Comparison of ENCODE assay signal across 16 cellular contexts in genomic region chr4:13706130-13706529, GRCh38.
A peak's percentile ranks its signal among the peaks of the same experiment; 100 is the strongest.
DNase-seq lines count a peak whose midpoint lies in the region; ATAC-seq and TF ChIP-seq lines count a peak whose summit lies in the region.
"Had no signal": no experiment of that assay in that cellular context is flagged by ENCODE, and none has a peak within 500 bp of the region (broad histone marks: within the 10 kb centered on the region; RNA-seq: fewer than 3 reads in every experiment).

No MANE protein-coding gene starts in this region.

- DNase-seq in DMS53 (lab: John Stamatoyannopoulos, UW), result peak; percentile 64
- no peak for DNase-seq in PC-3
- peak; percentile 8 for DNase-seq in fibroblast of mammary gland (ENCODE audit: low read depth)
- DNase-seq in myocyte (ENCODE audit: low read depth), result peak; percentile 66
- no peak for DNase-seq in glutamatergic neuron
- DNase-seq in endodermal cell, result no peak
- DNase-seq in HFFc6, result no peak
- DNase-seq: activated CD4-positive, alpha-beta T cell treated with anti-CD3 and anti-CD28 coated beads, Interleukin-2, amount 10 ng/mL, durations not matched to agents 7 days and 5 days; anterior cingulate cortex; effector CD8-positive, alpha-beta T cell; T-helper 17 cell had no signal

- H3K79me2 ChIP-seq in PC-3 (ENCODE audit: low read length), result no peaks in the 10 kb centered on the region

- H3K4me2 ChIP-seq in PC-3 (ENCODE audit: low read length), result peak overlapping the region; percentile 66

- H3K9me3 ChIP-seq in PC-3 (ENCODE audit: low read length), result no peaks in the 10 kb centered on the region
- no peaks in the 10 kb centered on the region for H3K9me3 ChIP-seq in endodermal cell (ENCODE audit: control insufficient read depth, low read length)
- H3K9me3 ChIP-seq: pancreas had no signal

- peaks cover 40% of the 10 kb centered on the region for H3K4me1 ChIP-seq in PC-3 (ENCODE audit: insufficient read depth, low read length)
- H3K4me1 ChIP-seq in endodermal cell (ENCODE audit: control insufficient read depth, insufficient read depth, low read length), result no peaks in the 10 kb centered on the region

- no peak overlapping the region for H3K4me3 ChIP-seq in PC-3 (ENCODE audit: low read length)
- no peak overlapping the region for H3K4me3 ChIP-seq in fibroblast of mammary gland (ENCODE audit: control insufficient read depth, low read depth, low read length)
- H3K4me3 ChIP-seq in endodermal cell (ENCODE audit: low read length), result no peak overlapping the region
- H3K4me3 ChIP-seq: lung, pancreas had no signal

- CTCF ChIA-PET in PC-3 (lab: Charles Lee), result no interaction called here

- H3K9me3 Mint-ChIP-seq in glutamatergic neuron (ENCODE audit: unreplicated experiment) (no peaks in the 10 kb centered on the region), endodermal cell (no peaks in the 10 kb centered on the region), HFFc6 (no peaks in the 10 kb centered on the region)
- H3K9me3 Mint-ChIP-seq: activated CD4-positive, alpha-beta T cell treated with anti-CD3 and anti-CD28 coated beads, Interleukin-2, amount 10 ng/mL, durations not matched to agents 7 days and 5 days had no signal

- no peak overlapping the region for H3K27ac Mint-ChIP-seq in glutamatergic neuron (ENCODE audit: unreplicated experiment)
- H3K27ac Mint-ChIP-seq in endodermal cell, result no peak overlapping the region
- no peak overlapping the region for H3K27ac Mint-ChIP-seq in HFFc6
- H3K27ac Mint-ChIP-seq: activated CD4-positive, alpha-beta T cell treated with anti-CD3 and anti-CD28 coated beads, Interleukin-2, amount 10 ng/mL, durations not matched to agents 7 days and 5 days; B cell; T-helper 17 cell had no signal

- no peaks in the 10 kb centered on the region for H4K20me1 ChIP-seq in PC-3 (ENCODE audit: low read length)

- ATAC-seq in PC-3 (no peak; the same call in 1 of the 2 replicates), HG03097 (IDR thresholded peaks at IDR 0.05; ENCODE audit: low FRiP score, unreplicated experiment) (no peak)
- ATAC-seq: T-helper 17 cell had no signal

- no peaks in the 10 kb centered on the region for H3K27me3 Mint-ChIP-seq in glutamatergic neuron (ENCODE audit: unreplicated experiment)
- H3K27me3 Mint-ChIP-seq in endodermal cell (ENCODE audit: insufficient read depth), result no peaks in the 10 kb centered on the region
- H3K27me3 Mint-ChIP-seq in HFFc6 (ENCODE audit: insufficient read depth), result peaks cover 3% of the 10 kb centered on the region; the same call in 1 of the 2 replicates
- H3K27me3 Mint-ChIP-seq: activated CD4-positive, alpha-beta T cell treated with anti-CD3 and anti-CD28 coated beads, Interleukin-2, amount 10 ng/mL, durations not matched to agents 7 days and 5 days had no signal

- no peak overlapping the region for H3K4me3 Mint-ChIP-seq in glutamatergic neuron (ENCODE audit: unreplicated experiment)
- H3K4me3 Mint-ChIP-seq in endodermal cell, result no peak overlapping the region
- H3K4me3 Mint-ChIP-seq in HFFc6, result no peak overlapping the region
- H3K4me3 Mint-ChIP-seq: activated CD4-positive, alpha-beta T cell treated with anti-CD3 and anti-CD28 coated beads, Interleukin-2, amount 10 ng/mL, durations not matched to agents 7 days and 5 days; B cell; T-helper 17 cell had no signal

- intact Hi-C loops in PC-3 (cut with micrococcal nuclease), result loop anchor here (10.0 kb wide), 1 partner anchor 149 kb away; no protein-coding TSS in a partner anchor

- H2AFZ ChIP-seq in PC-3 (ENCODE audit: low read length), result peak overlapping the region; percentile 62

- H3K4me1 Mint-ChIP-seq in glutamatergic neuron (ENCODE audit: low read depth, unreplicated experiment), result no peaks in the 10 kb centered on the region
- H3K4me1 Mint-ChIP-seq in endodermal cell, result no peaks in the 10 kb centered on the region
- peaks cover 49% of the 10 kb centered on the region for H3K4me1 Mint-ChIP-seq in HFFc6 (ENCODE audit: low read depth)
- H3K4me1 Mint-ChIP-seq: activated CD4-positive, alpha-beta T cell treated with anti-CD3 and anti-CD28 coated beads, Interleukin-2, amount 10 ng/mL, durations not matched to agents 7 days and 5 days; T-helper 17 cell had no signal

- H3K27ac ChIP-seq in PC-3 (ENCODE audit: low read length) (peak overlapping the region; percentile 75), endodermal cell (ENCODE audit: low read depth, low read length) (no peak overlapping the region)
- H3K27ac ChIP-seq: HL-60 had no signal

- no peaks in the 10 kb centered on the region for H3K36me3 Mint-ChIP-seq in glutamatergic neuron (ENCODE audit: unreplicated experiment)
- H3K36me3 Mint-ChIP-seq in endodermal cell (ENCODE audit: low read depth), result no peaks in the 10 kb centered on the region
- no peaks in the 10 kb centered on the region; the same call in 1 of the 2 replicates for H3K36me3 Mint-ChIP-seq in HFFc6 (ENCODE audit: low read depth)

- TF ChIP-seq CTCF in PC-3 (conservative IDR thresholded peaks at IDR 0.05; ENCODE audit: low read depth, low read length) (no peak), fibroblast of mammary gland (conservative IDR thresholded peaks at IDR 0.05; ENCODE audit: control insufficient read depth, insufficient read depth, low read depth, low read length) (no peak), glutamatergic neuron (IDR thresholded peaks at IDR 0.05; ENCODE audit: partially characterized antibody, unreplicated experiment) (no peak), endodermal cell (conservative IDR thresholded peaks at IDR 0.05) (no peak), HFFc6 (IDR thresholded peaks at IDR 0.05) (no peak)

- H3K36me3 ChIP-seq in PC-3 (ENCODE audit: low read depth, low read length), result no peaks in the 10 kb centered on the region
- H3K36me3 ChIP-seq in endodermal cell (ENCODE audit: control insufficient read depth, insufficient read depth, low read length), result no peaks in the 10 kb centered on the region
- H3K36me3 ChIP-seq: pancreas had no signal

- TSS peak; percentile 18 for BruUV-seq in PC-3 (replicated peaks; lab: Mats Ljungman, UMichigan)

- peaks cover 6% of the 10 kb centered on the region for H3F3A ChIP-seq in PC-3 (ENCODE audit: low read length, unreplicated experiment)

- H3K27me3 ChIP-seq in PC-3 (ENCODE audit: low read length) (no peaks in the 10 kb centered on the region), endodermal cell (ENCODE audit: control insufficient read depth, insufficient read depth, low read length, poor library complexity, severe bottlenecking) (no peaks in the 10 kb centered on the region)
- H3K27me3 ChIP-seq: pancreas had no signal

- H3K9ac ChIP-seq in PC-3 (ENCODE audit: low read length) (peak overlapping the region; percentile 11; the same call in 1 of the 2 replicates), endodermal cell (ENCODE audit: extremely low read depth, low read length, poor library complexity, severe bottlenecking) (no peak overlapping the region)

- no peaks in the 10 kb centered on the region for H3K9me2 ChIP-seq in PC-3 (replicated peaks; ENCODE audit: low read length)

- POLR2A ChIA-PET in PC-3 (lab: Charles Lee; ENCODE audit: unreplicated experiment), result interaction anchor here (0.6 kb wide), 2 partner anchors 10 to 66 kb away, joined by 5 to 8 read pairs; no protein-coding TSS in a partner anchor

Comparison
In these comparisons a context has a peak if more than half of its experiments do, and no peak if none do; other contexts are left out.
1. DNase-seq: peak in DMS53 (single experiment), fibroblast of mammary gland (single experiment) and myocyte (single experiment); none in PC-3 (single experiment), glutamatergic neuron (single experiment), endodermal cell (single experiment) and HFFc6 (single experiment).